34 cellular contexts compared by ENCODE assay signal in genomic region chr1:184617433-184618029, GRCh38.
"Had no signal": no experiment of that assay in that cellular context is flagged by ENCODE, and none has a peak within 500 bp of the region (broad histone marks: within the 10 kb centered on the region; RNA-seq: fewer than 3 reads in every experiment).

No MANE protein-coding gene starts in this region.

- H3K4me3 ChIP-seq: cardiac muscle cell, PC-9 had no signal

- H3K9me3 Mint-ChIP-seq: activated naive CD4-positive, alpha-beta T cell treated with anti-CD3 and anti-CD28 coated beads for 36 hours; activated naive CD4-positive, alpha-beta T cell treated with anti-CD3 and anti-CD28 coated beads, Interleukin-2, amount 50 U/mL, for 72 hours; activated T-cell treated with anti-CD3 and anti-CD28 coated beads, Interleukin-2, amount 50 U/mL, for 4 hours; activated T-helper 1 cell treated with anti-CD3 and anti-CD28 coated beads, Interleukin-12 subunit alpha, Interleukin-12 subunit beta, Interleukin-2, Interleukin-4 antibody, amounts not matched to agents 30 ng/mL and 10 ng/mL and 1 ng/mL, durations not matched to agents 14 hours and 24 hours and 36 hours; central memory CD8-positive, alpha-beta T cell; T-cell had no signal

- ATAC-seq: activated CD8-positive, alpha-beta T cell treated with anti-CD3 and anti-CD28 coated beads, Interleukin-2, amount 10 ng/mL, durations not matched to agents 7 days and 5 days; activated naive CD4-positive, alpha-beta T cell treated with anti-CD3 and anti-CD28 coated beads, Interleukin-2, amount 50 U/mL, for 72 hours; activated T-cell treated with anti-CD3 and anti-CD28 coated beads, Interleukin-2, amount 50 U/mL, for 4 hours; Right ventricle myocardium inferior; SK-N-SH treated with all-trans-retinoic acid at 6 μM for 48 hours; T-cell; T-helper 17 cell had no signal

- H3K4me3 Mint-ChIP-seq: activated CD8-positive, alpha-beta T cell treated with anti-CD3 and anti-CD28 coated beads, Interleukin-2, amount 10 ng/mL, durations not matched to agents 7 days and 5 days; activated naive CD4-positive, alpha-beta T cell treated with anti-CD3 and anti-CD28 coated beads for 36 hours; activated T-cell treated with anti-CD3 and anti-CD28 coated beads, Interleukin-2, amount 50 U/mL, for 4 hours; activated T-helper 1 cell treated with anti-CD3 and anti-CD28 coated beads, Interleukin-12 subunit alpha, Interleukin-12 subunit beta, Interleukin-2, Interleukin-4 antibody, amounts not matched to agents 30 ng/mL and 10 ng/mL and 1 ng/mL, durations not matched to agents 14 hours and 24 hours and 36 hours; central memory CD8-positive, alpha-beta T cell; T-cell; T-helper 17 cell had no signal

- H3K36me3 Mint-ChIP-seq: activated naive CD4-positive, alpha-beta T cell treated with anti-CD3 and anti-CD28 coated beads, Interleukin-2, amount 50 U/mL, for 72 hours; T-cell had no signal

- H3K4me1 Mint-ChIP-seq: T-cell, T-helper 17 cell had no signal

- H3K27ac Mint-ChIP-seq: activated CD8-positive, alpha-beta T cell treated with anti-CD3 and anti-CD28 coated beads, Interleukin-2, amount 10 ng/mL, durations not matched to agents 7 days and 5 days; activated naive CD4-positive, alpha-beta T cell treated with anti-CD3 and anti-CD28 coated beads for 36 hours; activated naive CD4-positive, alpha-beta T cell treated with anti-CD3 and anti-CD28 coated beads, Interleukin-2, amount 50 U/mL, for 72 hours; activated T-helper 1 cell treated with anti-CD3 and anti-CD28 coated beads, Interleukin-12 subunit alpha, Interleukin-12 subunit beta, Interleukin-2, Interleukin-4 antibody, amounts not matched to agents 30 ng/mL and 10 ng/mL and 1 ng/mL, durations not matched to agents 14 hours and 24 hours and 36 hours; T-cell; T-helper 17 cell had no signal

- DNase-seq: activated CD4-positive, alpha-beta T cell treated with anti-CD3 and anti-CD28 coated beads for 1 hour; activated CD4-positive, alpha-beta T cell treated with anti-CD3 and anti-CD28 coated beads for 48 hours; activated CD4-positive, alpha-beta T cell treated with anti-CD3 and anti-CD28 coated beads, Interleukin-2, amount 50 U/mL, for 4 hours; activated CD4-positive, CD25-positive, alpha-beta regulatory T cell; activated CD8-positive, alpha-beta T cell treated with anti-CD3 and anti-CD28 coated beads, Interleukin-2, amount 10 ng/mL, durations not matched to agents 7 days and 5 days; activated gamma-delta T cell treated with Interleukin-2 at 50 U/mL for 16 hours; activated naive CD4-positive, alpha-beta T cell treated with anti-CD3 and anti-CD28 coated beads for 36 hours; activated T-cell treated with anti-CD3 and anti-CD28 coated beads, Interleukin-2, amount 50 U/mL, for 4 hours; anterior cingulate cortex; brain microvascular endothelial cell; IMR-90; Karpas-422; KBM-7; NCI-H1105; NCI-H1417 treated with DMSO at 0.1 percent for 48 hours; NCI-H1930; NCI-H2081 treated with DMSO at 0.1 percent for 48 hours; NCI-H345; NCI-H524 treated with DMSO at 0.1 percent for 48 hours; NK-92 treated with Interleukin-12 subunit alpha and Interleukin-12 subunit beta, amount 100 ng/mL, for 24 hours; PC-9; SIG-M5; T-cell; T-helper 17 cell; T-helper 9 cell; WERI-Rb-1 had no signal

- H3K36me3 ChIP-seq: brain microvascular endothelial cell, cardiac muscle cell, WERI-Rb-1 had no signal

- H3K4me2 ChIP-seq: PC-9 had no signal

- H3K27me3 Mint-ChIP-seq: central memory CD8-positive, alpha-beta T cell; T-cell had no signal

- H3K27me3 ChIP-seq: brain microvascular endothelial cell, cardiac muscle cell had no signal

- FAIRE-seq: RCC 7860 had no signal

- H3K27ac ChIP-seq: brain microvascular endothelial cell, cardiac muscle cell, PC-9, RWPE1, WERI-Rb-1 had no signal

- H2AFZ ChIP-seq: PC-9 had no signal
